ENCODE assay signal across 23 cellular contexts in the genomic region with DNA sequence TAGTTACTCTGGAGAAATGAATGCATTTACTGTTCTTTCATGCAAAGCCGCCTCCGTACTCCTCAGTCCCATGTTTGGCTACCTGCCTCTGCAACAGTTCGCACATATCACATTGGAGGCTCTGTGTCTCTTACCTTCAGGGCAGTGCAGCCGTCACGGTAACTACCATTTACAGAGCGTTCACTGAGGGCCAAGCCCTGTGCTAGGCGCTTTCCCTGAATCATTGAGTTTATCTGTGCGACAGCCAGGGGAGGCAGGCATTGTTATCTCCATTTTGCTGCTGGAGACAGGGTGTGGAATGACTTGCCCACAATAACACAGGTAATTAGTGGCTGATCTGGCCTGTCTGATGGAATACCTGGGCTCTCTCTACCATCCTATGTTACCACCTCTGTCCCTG.
DNase-seq lines count a peak whose midpoint lies in the region; ATAC-seq, FAIRE-seq and TF ChIP-seq lines count a peak whose summit lies in the region.
"Had no signal": no experiment of that assay in that cellular context is flagged by ENCODE, and none has a peak within 500 bp of the region (broad histone marks: within the 10 kb centered on the region; RNA-seq: fewer than 3 reads in every experiment).

No MANE protein-coding gene starts in this region.

- H3K9me3 ChIP-seq in H1 (ENCODE audit: insufficient read depth in 2 of 2, low read depth in 1 of 2, low read length in 1 of 2): no peaks in the 10 kb centered on the region
- H3K9me3 ChIP-seq: A549; BE2C; BLaER1 treated with 17β-estradiol and CSF1 and Interleukin-3, amounts not matched to agents 10 nM and 100 nM had no signal

- H3K23ac ChIP-seq in H1 (ENCODE audit: insufficient read length): no peak overlapping the region

- no peaks in the 10 kb centered on the region for H3K79me2 ChIP-seq in H1 (ENCODE audit: control insufficient read depth in 1 of 2, insufficient read depth in 2 of 2, low read length in 2 of 2)

- H2BK12ac ChIP-seq in H1 (ENCODE audit: low read depth, low read length): 0 out of 2 replicates have a peak overlapping the region, but pooled peaks have one; percentile 30

- H3K18ac ChIP-seq in H1 (ENCODE audit: extremely low read depth, low read length): no peak overlapping the region

- TF ChIP-seq RAD21 in H1 (IDR thresholded peaks at IDR 0.05 in 1 of 2, conservative IDR thresholded peaks at IDR 0.05 in 1 of 2; ENCODE audit: low read depth in 2 of 2, low read length in 2 of 2): no peak

- TF ChIP-seq EP300 in H1 (IDR thresholded peaks at IDR 0.05; ENCODE audit: borderline replicate concordance in 1 of 2, low read depth in 2 of 2, low read length in 2 of 2): no peak

- 92% methylated on average over 8 of the region's 8 CpGs; no CpG with 5 or more reads in 1 of the 2 experiments for WGBS in H1 (ENCODE audit: extremely low coverage in 1 of 2, insufficient coverage in 1 of 2, insufficient read length in 1 of 2, insufficient replicate concordance in 2 of 2, low coverage in 1 of 2, low lambda C conversion rate in 2 of 2, missing lambda C conversion rate in 1 of 2), 2 experiments

- no peak overlapping the region for H2AK5ac ChIP-seq in H1 (ENCODE audit: low read depth, low read length)

- no peak overlapping the region for H2BK120ac ChIP-seq in H1 (replicated peaks; ENCODE audit: low read depth, low read length)

- H3K36me3 ChIP-seq in H1 (ENCODE audit: control insufficient read depth in 2 of 4, insufficient read depth in 4 of 4, low read length in 3 of 4): no peaks in the 10 kb centered on the region
- H3K36me3 ChIP-seq: BE2C; BLaER1 treated with 17β-estradiol and CSF1 and Interleukin-3, amounts not matched to agents 10 nM and 100 nM had no signal

- peak; percentile 52 to 75 for DNase-seq in NCI-H526 (lab: John Stamatoyannopoulos, UW)
- DNase-seq in H1 (ENCODE audit: low read depth in 1 of 2, low spot score in 2 of 2): no peak
- peak; percentile 53 for DNase-seq in posterior vena cava (ENCODE audit: low spot score)
- DNase-seq in NCI-H510A treated with DMSO at 0.1 percent for 48 hours (lab: John Stamatoyannopoulos, UW): no peak
- DNase-seq: 8988T; ACHN; AML-193; BE2C; CD4-positive, alpha-beta T cell; CD8-positive, alpha-beta memory T cell; DMS 273 treated with DMSO at 0.1 percent for 48 hours; DMS79; EL; GDM1; GOT3; H7 had no signal

- H3K4me3 ChIP-seq in H1 (ENCODE audit: extremely low read depth in 1 of 4, insufficient read depth in 2 of 4, low read depth in 3 of 4, low read length in 4 of 4): no peak overlapping the region
- H3K4me3 ChIP-seq: A549; BLaER1 treated with 17β-estradiol and CSF1 and Interleukin-3, amounts not matched to agents 10 nM and 100 nM; GM12878 had no signal

- FAIRE-seq in H1 (lab: Jason Lieb, UNC): no peak
- FAIRE-seq: D721Med, GM12878 had no signal

- no peaks in the 10 kb centered on the region for H3K23me2 ChIP-seq in H1 (ENCODE audit: low read depth, low read length)

- H3K27me3 ChIP-seq in H1 (replicated peaks in 1 of 4; ENCODE audit: control insufficient read depth in 3 of 4, extremely low read depth in 1 of 4, insufficient read depth in 3 of 4, low read length in 3 of 4): no peaks in the 10 kb centered on the region
- H3K27me3 ChIP-seq: BE2C; BLaER1 treated with 17β-estradiol and CSF1 and Interleukin-3, amounts not matched to agents 10 nM and 100 nM had no signal

- intact Hi-C loops in posterior vena cava (cut with DNase I): no loop called here

- no peak overlapping the region for H4K91ac ChIP-seq in H1 (replicated peaks; ENCODE audit: insufficient read length, low read length)

- no peak overlapping the region for H3K14ac ChIP-seq in H1 (ENCODE audit: insufficient read length)

- no peaks in the 10 kb centered on the region for H4K20me1 ChIP-seq in H1 (replicated peaks in 1 of 2; ENCODE audit: control insufficient read depth in 1 of 2, insufficient read depth in 2 of 2, low read length in 2 of 2)
- H4K20me1 ChIP-seq: BLaER1 treated with 17β-estradiol and CSF1 and Interleukin-3, amounts not matched to agents 10 nM and 100 nM had no signal

- no peak overlapping the region for H2AFZ ChIP-seq in H1 (ENCODE audit: low read length)

- H3K4me1 ChIP-seq in H1 (replicated peaks in 1 of 4; ENCODE audit: control insufficient read depth in 3 of 4, insufficient read depth in 4 of 4, low read length in 3 of 4): peaks cover 0 to 6% (median 4%) of the 10 kb centered on the region in 4 experiments; a peak in 6 of 7 replicates
- H3K4me1 ChIP-seq: A549; BE2C; BLaER1 treated with 17β-estradiol and CSF1 and Interleukin-3, amounts not matched to agents 10 nM and 100 nM had no signal

- no peak overlapping the region for H3K27ac ChIP-seq in H1 (ENCODE audit: low read depth, low read length)
- H3K27ac ChIP-seq: BLaER1 treated with 17β-estradiol and CSF1 and Interleukin-3, amounts not matched to agents 10 nM and 100 nM had no signal

- H2BK20ac ChIP-seq in H1 (ENCODE audit: low read length): no peak overlapping the region

- no peak overlapping the region for H2BK5ac ChIP-seq in H1 (ENCODE audit: low read depth, low read length)

- no peak for TF ChIP-seq POLR2A in H1 (IDR thresholded peaks at IDR 0.05; ENCODE audit: control extremely low read depth in 1 of 2, low read depth in 2 of 2, low read length in 2 of 2)

- no peak overlapping the region for H2BK15ac ChIP-seq in H1 (ENCODE audit: low read length)

- no peak overlapping the region for H3K4ac ChIP-seq in H1 (replicated peaks; ENCODE audit: insufficient read length, low read depth, low read length)

- H4K8ac ChIP-seq in H1 (ENCODE audit: extremely low read depth, insufficient read depth, low read length): no peak overlapping the region

- ATAC-seq in GM18868 (IDR thresholded peaks at IDR 0.05; ENCODE audit: unreplicated experiment) (no peak), HG03175 (IDR thresholded peaks at IDR 0.05; ENCODE audit: unreplicated experiment) (no peak)
- ATAC-seq: A549, GM12878, HCT116 had no signal

- H3K56ac ChIP-seq in H1 (replicated peaks; ENCODE audit: insufficient read length, low read depth, low read length): no peak overlapping the region

- POLR2A ChIA-PET in H1 (lab: Charles Lee; ENCODE audit: partially characterized antibody): no interaction called here

- H3K79me1 ChIP-seq in H1 (ENCODE audit: low read depth, low read length): no peaks in the 10 kb centered on the region

- CTCF ChIA-PET in H1 (lab: Charles Lee; ENCODE audit: partially characterized antibody): interaction anchor here (1.6 kb wide), 1 partner anchor 8 kb away, joined by 4 read pairs; no protein-coding TSS in a partner anchor

- H3K9ac ChIP-seq in H1 (replicated peaks in 1 of 4; ENCODE audit: extremely low read depth in 1 of 4, low read depth in 3 of 4, low read length in 3 of 4): no peak overlapping the region
- H3K9ac ChIP-seq: BLaER1 treated with 17β-estradiol and CSF1 and Interleukin-3, amounts not matched to agents 10 nM and 100 nM had no signal

- H3K4me2 ChIP-seq in H1 (ENCODE audit: insufficient read depth in 1 of 2, low read depth in 2 of 2, low read length in 2 of 2): no peak overlapping the region
- H3K4me2 ChIP-seq: A549; BLaER1 treated with 17β-estradiol and CSF1 and Interleukin-3, amounts not matched to agents 10 nM and 100 nM had no signal

- TF ChIP-seq CTCF in H1 (IDR thresholded peaks at IDR 0.05; ENCODE audit: control extremely low read depth in 1 of 3, insufficient read depth in 1 of 3, low read depth in 1 of 3, low read length in 3 of 3): no peak

- H4K5ac ChIP-seq in H1 (ENCODE audit: insufficient read length, low read depth, low read length): no peak overlapping the region

TF ChIP-seq in H1, 55 proteins besides CTCF, POLR2A, EP300 and RAD21:
- TF ChIP-seq SIX5 (IDR thresholded peaks at IDR 0.05; ENCODE audit: low read depth, low read length) (no peak), TBP (IDR thresholded peaks at IDR 0.05; ENCODE audit: low read depth, low read length) (no peak), CHD1 (IDR thresholded peaks at IDR 0.05; ENCODE audit: low read depth, low read length) (no peak)

Comparison
In these comparisons a context has a peak if more than half of its experiments do, and no peak if none do; other contexts are left out.
1. DNase-seq: peak in NCI-H526 (2 of 2) and posterior vena cava (single experiment); none in H1 (0 of 2) and NCI-H510A treated with DMSO at 0.1 percent for 48 hours (single experiment).